ENCODE assay signal across 9 cellular contexts in genomic region chr17:39737331-39737760, GRCh38. TPM values are rescaled to one million over a fixed set of nuclear protein-coding genes. Genes with fewer than 3 reads are reported as not detected.
DNase-seq lines count a peak whose midpoint lies in the region; ATAC-seq and TF ChIP-seq lines count a peak whose summit lies in the region.
"Had no signal": no experiment of that assay in that cellular context is flagged by ENCODE, and none has a peak within 500 bp of the region (broad histone marks: within the 10 kb centered on the region; RNA-seq: fewer than 3 reads in every experiment).

No MANE protein-coding gene starts in this region.

- no peaks in the 10 kb centered on the region for H3K36me3 Mint-ChIP-seq in naive B cell

- peak overlapping the region; percentile 71 for H3K4me3 ChIP-seq in epithelial cell of proximal tubule (ENCODE audit: low read depth, low read length)

- H3K27ac Mint-ChIP-seq in stimulated activated naive CD8-positive, alpha-beta T cell treated with anti-CD3 and anti-CD28 coated beads, Interleukin-15, amount 100 ng/mL, for 72 hours, result no peak overlapping the region
- peak overlapping the region in 1 of 6 donors; percentile 29 for H3K27ac Mint-ChIP-seq in naive B cell
- H3K27ac Mint-ChIP-seq: activated T-helper 1 cell treated with anti-CD3 and anti-CD28 coated beads, Interleukin-12 subunit alpha, Interleukin-12 subunit beta, Interleukin-2, Interleukin-4 antibody, amounts not matched to agents 30 ng/mL and 10 ng/mL and 1 ng/mL, durations not matched to agents 14 hours and 24 hours and 36 hours had no signal

- no peak for DNase-seq in stimulated activated naive CD8-positive, alpha-beta T cell treated with anti-CD3 and anti-CD28 coated beads, Interleukin-15, amount 100 ng/mL, for 72 hours
- DNase-seq in stimulated activated naive CD8-positive, alpha-beta T cell treated with anti-CD3 and anti-CD28 coated beads, Interleukin-15, Interleukin-2, amounts not matched to agents 100 U/mL and 50 U/mL, for 24 hours, result no peak
- no peak for DNase-seq in epithelial cell of proximal tubule (ENCODE audit: low read depth)
- DNase-seq in naive B cell, result no peak
- no peak for DNase-seq in H4 (ENCODE audit: low spot score)
- no peak for DNase-seq in NCI-H774 (lab: John Stamatoyannopoulos, UW)
- DNase-seq in stimulated activated CD4-positive, alpha-beta T cell treated with anti-CD3 and anti-CD28 coated beads, Interleukin-1b, Interleukin-23, amount 100 ng/mL, for 48 hours, result no peak
- no peak for DNase-seq in foreskin melanocyte

- H3K4me1 Mint-ChIP-seq in stimulated activated naive CD8-positive, alpha-beta T cell treated with anti-CD3 and anti-CD28 coated beads, Interleukin-15, amount 100 ng/mL, for 72 hours, result peaks cover 44% of the 10 kb centered on the region
- H3K4me1 Mint-ChIP-seq in naive B cell, result peaks cover 28 to 47% (median 36%) of the 10 kb centered on the region in 3 donors

- ATAC-seq in stimulated activated naive CD8-positive, alpha-beta T cell treated with anti-CD3 and anti-CD28 coated beads, Interleukin-15, amount 100 ng/mL, for 72 hours, result no peak
- ATAC-seq in stimulated activated naive CD8-positive, alpha-beta T cell treated with anti-CD3 and anti-CD28 coated beads, Interleukin-15, Interleukin-2, amounts not matched to agents 100 U/mL and 50 U/mL, for 24 hours, result no peak
- no peak for ATAC-seq in naive B cell (ENCODE audit: low read depth in 2 of 2)

- peaks cover 58% of the 10 kb centered on the region for H3K27me3 Mint-ChIP-seq in stimulated activated naive CD8-positive, alpha-beta T cell treated with anti-CD3 and anti-CD28 coated beads, Interleukin-15, amount 100 ng/mL, for 72 hours
- H3K27me3 Mint-ChIP-seq in naive B cell, result peaks cover 5 to 54% (median 53%) of the 10 kb centered on the region in 3 donors

- H3K9me3 Mint-ChIP-seq in stimulated activated naive CD8-positive, alpha-beta T cell treated with anti-CD3 and anti-CD28 coated beads, Interleukin-15, amount 100 ng/mL, for 72 hours, result no peaks in the 10 kb centered on the region
- H3K9me3 Mint-ChIP-seq in naive B cell, result peaks cover 0 to 1% (median 0%) of the 10 kb centered on the region in 7 donors
- H3K9me3 Mint-ChIP-seq: activated T-helper 1 cell treated with anti-CD3 and anti-CD28 coated beads, Interleukin-12 subunit alpha, Interleukin-12 subunit beta, Interleukin-2, Interleukin-4 antibody, amounts not matched to agents 30 ng/mL and 10 ng/mL and 1 ng/mL, durations not matched to agents 14 hours and 24 hours and 36 hours had no signal

- no peak for TF ChIP-seq CTCF in epithelial cell of proximal tubule (conservative IDR thresholded peaks at IDR 0.05; ENCODE audit: low read depth, low read length)

- H3K4me3 Mint-ChIP-seq in stimulated activated naive CD8-positive, alpha-beta T cell treated with anti-CD3 and anti-CD28 coated beads, Interleukin-15, amount 100 ng/mL, for 72 hours, result peak overlapping the region; percentile 51 to 89
- H3K4me3 Mint-ChIP-seq in naive B cell, result peak overlapping the region in 6 of 8 donors; percentile 45 to 85 (median 68)
- H3K4me3 Mint-ChIP-seq: activated T-helper 1 cell treated with anti-CD3 and anti-CD28 coated beads, Interleukin-12 subunit alpha, Interleukin-12 subunit beta, Interleukin-2, Interleukin-4 antibody, amounts not matched to agents 30 ng/mL and 10 ng/mL and 1 ng/mL, durations not matched to agents 14 hours and 24 hours and 36 hours had no signal

RNA-seq across cellular contexts. Expression of gene GRB7, which starts 0.4 kb away (rescaled TPM):
- 20.1 and 42.0 TPM in 2 replicates for total RNA-seq in epithelial cell of proximal tubule
- under 1 TPM in 3 of 6 donors, not detected in 3; 0.23 to 0.65 (median 0.29) TPM for polyA plus RNA-seq in naive B cell (ENCODE audit: low read depth in 6 of 6)
- total RNA-seq in H4 (2014; rRNA removed; shearing (Covaris generic)), result 0.41 TPM in 1 of 2 replicates, not detected in the other

RNA-seq across cellular contexts. Expression of gene MIEN1, which starts 7.0 kb away (rescaled TPM):
- 64.0 and 95.7 TPM in 2 replicates for total RNA-seq in epithelial cell of proximal tubule
- 100 to 1,000 TPM in 5 of 6 donors, 10 to 100 TPM in 1; 99.3 to 135 (median 123) TPM for polyA plus RNA-seq in naive B cell (ENCODE audit: low read depth in 6 of 6)
- 91.9 and 99.5 TPM in 2 replicates for total RNA-seq in H4 (2014; rRNA removed; shearing (Covaris generic))

RNA-seq across cellular contexts. Expression of gene ERBB2, which starts 37.5 kb away (rescaled TPM):
- total RNA-seq in epithelial cell of proximal tubule, result 29.4 and 53.3 TPM in 2 replicates
- polyA plus RNA-seq in naive B cell (ENCODE audit: low read depth in 6 of 6), result 1 to 10 TPM in 3 of 6 donors, under 1 TPM in 3; 0.20 to 3.0 (median 1.1) TPM
- total RNA-seq in H4 (2014; rRNA removed; shearing (Covaris generic)), result 10.1 and 18.5 TPM in 2 replicates

RNA-seq across cellular contexts. Expression of gene PGAP3, which starts 49.5 kb away (rescaled TPM):
- total RNA-seq in epithelial cell of proximal tubule, result 6.1 and 11.2 TPM in 2 replicates
- 10 to 100 TPM in 2 of 6 donors, 1 to 10 TPM in 4; 7.2 to 18.2 (median 9.1) TPM for polyA plus RNA-seq in naive B cell (ENCODE audit: low read depth in 6 of 6)
- 10.9 and 11.4 TPM in 2 replicates for total RNA-seq in H4 (2014; rRNA removed; shearing (Covaris generic))

Comparison
In these comparisons a context has a peak if more than half of its experiments do, and no peak if none do; other contexts are left out.
1. RNA of gene GRB7, which starts 0.4 kb away (total RNA-seq): 20.1 to 42.0 TPM in epithelial cell of proximal tubule; 0.41 TPM in H4; every median in the first group is over 10 times any median in the second.